Comparison of ENCODE assay signal across 1 cellular context in genomic region chr18:49072524-49072934, GRCh38.
TF ChIP-seq lines count a peak whose summit lies in the region.

No MANE protein-coding gene starts in this region.

TF ChIP-seq in K562, 482 proteins besides CTCF, POLR2A, EP300 and RAD21 (continued from another document):
- no peak for TF ChIP-seq TSHZ1 (CRISPR knock-in tag; IDR thresholded peaks at IDR 0.05)
- no peak for TF ChIP-seq HDAC8 (tag; IDR thresholded peaks at IDR 0.05)
- no peak for TF ChIP-seq MECOM (CRISPR knock-in tag; IDR thresholded peaks at IDR 0.05)
- peak; percentile 8; the same call in 1 of the 2 replicates for TF ChIP-seq VEZF1 (CRISPR knock-in tag; IDR thresholded peaks at IDR 0.05)
- TF ChIP-seq MEIS2 (IDR thresholded peaks at IDR 0.05; ENCODE audit: partially characterized antibody): peak; percentile 49
- no peak for TF ChIP-seq KDM1A (IDR thresholded peaks at IDR 0.05)
- no peak for TF ChIP-seq FOXK1 (CRISPR knock-in tag; IDR thresholded peaks at IDR 0.05; ENCODE audit: borderline replicate concordance)
- no peak for TF ChIP-seq PYGO2 (tag; IDR thresholded peaks at IDR 0.05)
- no peak for TF ChIP-seq CBX1 (IDR thresholded peaks at IDR 0.05; ENCODE audit: low read depth)
- no peak for TF ChIP-seq NKRF (IDR thresholded peaks at IDR 0.05; ENCODE audit: borderline replicate concordance)
- no peak for TF ChIP-seq CREB3L1 (IDR thresholded peaks at IDR 0.05; ENCODE audit: borderline replicate concordance, low read depth)
- TF ChIP-seq ELF1 (tag; IDR thresholded peaks at IDR 0.05): no peak
- no peak for TF ChIP-seq MYNN (IDR thresholded peaks at IDR 0.05)
- no peak for TF ChIP-seq MYNN (CRISPR knock-in tag; IDR thresholded peaks at IDR 0.05)
- no peak for TF ChIP-seq RBM34 (IDR thresholded peaks at IDR 0.05; ENCODE audit: borderline replicate concordance, insufficient read depth, low read length)
- no peak for TF ChIP-seq ZNF707 (CRISPR knock-in tag; conservative IDR thresholded peaks at IDR 0.05)
- TF ChIP-seq BCL6 (CRISPR knock-in tag; IDR thresholded peaks at IDR 0.05): no peak
- no peak for TF ChIP-seq PATZ1 (CRISPR knock-in tag; IDR thresholded peaks at IDR 0.05; ENCODE audit: borderline replicate concordance)
- peak; percentile 64; the same call in 1 of the 2 replicates for TF ChIP-seq FOXA1 (IDR thresholded peaks at IDR 0.05; ENCODE audit: borderline replicate concordance)
- peak; percentile 38 for TF ChIP-seq NEUROD1 (IDR thresholded peaks at IDR 0.05; ENCODE audit: borderline replicate concordance, low read depth, low read length, partially characterized antibody)
- TF ChIP-seq PRMT5 (CRISPR knock-in tag; IDR thresholded peaks at IDR 0.05): no peak
